8 cellular contexts compared by ENCODE assay signal in the genomic region with DNA sequence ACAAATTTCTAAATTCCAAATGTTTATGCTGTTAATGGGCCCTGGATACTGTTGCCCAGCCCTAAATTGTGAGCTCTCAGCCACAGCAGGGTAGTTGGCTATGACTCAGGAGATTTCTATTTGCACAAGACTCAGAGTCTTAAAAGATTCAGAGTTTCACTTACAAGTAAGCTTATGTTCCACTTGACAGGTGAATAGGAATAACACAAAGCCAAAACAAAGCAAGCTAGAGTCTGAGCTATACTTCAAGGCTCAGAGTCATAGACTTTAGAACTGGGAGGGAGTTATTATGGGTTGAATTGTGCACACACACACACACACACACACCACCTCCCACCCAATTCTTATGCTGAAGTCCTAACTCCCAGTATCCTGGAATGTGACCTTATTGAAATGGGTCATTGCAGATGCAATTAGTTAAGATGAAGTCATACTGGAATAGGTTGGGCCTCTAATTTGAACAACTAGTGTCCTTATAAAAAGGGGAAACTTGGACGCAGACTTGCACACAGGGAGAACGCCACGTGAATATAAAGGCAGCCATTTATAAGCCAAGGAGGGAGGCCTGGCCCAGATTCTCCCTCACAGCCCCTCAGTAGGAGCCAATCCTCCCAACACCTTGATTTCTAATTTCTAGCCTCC. TPM values are rescaled to one million over a fixed set of nuclear protein-coding genes. Genes with fewer than 3 reads are reported as not detected.
A peak's percentile ranks its signal among the peaks of the same experiment; 100 is the strongest.
DNase-seq lines count a peak whose midpoint lies in the region; ATAC-seq and TF ChIP-seq lines count a peak whose summit lies in the region.

No MANE protein-coding gene starts in this region.

- H3T11ph ChIP-seq in H9 (ENCODE audit: low read length) = no peak overlapping the region

- no peaks in the 10 kb centered on the region for H3K27me3 Mint-ChIP-seq in H9 (ENCODE audit: low read depth)

- DNase-seq in H9 (no peak), hepatocyte (ENCODE audit: low spot score) (peak; percentile 55), smooth muscle cell of the brain vasculature (ENCODE audit: low read depth, low spot score) (peak; percentile 20), NCI-H1092 treated with DMSO at 0.1 percent for 48 hours (lab: John Stamatoyannopoulos, UW) (no peak), dorsolateral prefrontal cortex (no peak), germinal center (ENCODE audit: low spot score) (no peak)

- TF ChIP-seq CTCF in H9 (conservative IDR thresholded peaks at IDR 0.05) = no peak
- TF ChIP-seq CTCF in hepatocyte (IDR thresholded peaks at IDR 0.05; ENCODE audit: poor library complexity) = no peak
- no peak for TF ChIP-seq CTCF in dorsolateral prefrontal cortex (IDR thresholded peaks at IDR 0.05 in 54 of 56, conservative IDR thresholded peaks at IDR 0.05 in 2 of 56; ENCODE audit: low read depth in 1 of 56, partially characterized antibody in 56 of 56)

- H3K9me2 ChIP-seq in hepatocyte (replicated peaks; ENCODE audit: insufficient read depth) = no peaks in the 10 kb centered on the region

- no peak overlapping the region for H4K91ac ChIP-seq in H9 (ENCODE audit: insufficient read length, low read depth, low read length)

- intact Hi-C loops in dorsolateral prefrontal cortex (cut with DNase I) = no loop called here

- no peak overlapping the region for H3K23ac ChIP-seq in H9 (ENCODE audit: insufficient read length, low read depth, low read length)

- H4K5ac ChIP-seq in H9 (ENCODE audit: insufficient read length, low read depth, low read length) = no peak overlapping the region

- no peak overlapping the region for H2BK15ac ChIP-seq in H9 (ENCODE audit: low read depth, low read length)

- H3K9me3 ChIP-seq in H9 (ENCODE audit: control insufficient read depth, low read depth, low read length) (no peaks in the 10 kb centered on the region), hepatocyte (ENCODE audit: low read depth) (no peaks in the 10 kb centered on the region)

- no peak overlapping the region for H4K8ac ChIP-seq in H9 (replicated peaks; ENCODE audit: insufficient read length, low read depth, low read length)

- H2BK120ac ChIP-seq in H9 (ENCODE audit: low read depth, low read length, poor library complexity, severe bottlenecking) = no peak overlapping the region

- H2AFZ ChIP-seq in H9 (ENCODE audit: low read length) = no peak overlapping the region
- no peak overlapping the region for H2AFZ ChIP-seq in hepatocyte

- H3K79me1 ChIP-seq in H9 (ENCODE audit: insufficient read depth, low read depth, low read length, poor library complexity, severe bottlenecking) = no peaks in the 10 kb centered on the region

- H3K4me3 ChIP-seq in hepatocyte = no peak overlapping the region
- no peak overlapping the region for H3K4me3 ChIP-seq in dorsolateral prefrontal cortex

- H4K20me1 ChIP-seq in H9 (ENCODE audit: control insufficient read depth, insufficient read depth, insufficient read length) (no peaks in the 10 kb centered on the region), hepatocyte (ENCODE audit: insufficient read depth, poor library complexity, severe bottlenecking) (no peaks in the 10 kb centered on the region)

- H3K36me3 ChIP-seq in hepatocyte (replicated peaks; ENCODE audit: insufficient read depth, low read depth) = no peaks in the 10 kb centered on the region

- H3K4me1 ChIP-seq in H9 (ENCODE audit: insufficient read depth, low read length) (peaks cover 4% of the 10 kb centered on the region; the same call in 1 of the 2 replicates), hepatocyte (ENCODE audit: insufficient read depth) (peaks cover 13% of the 10 kb centered on the region)

- no peak overlapping the region for H2BK12ac ChIP-seq in H9 (ENCODE audit: insufficient read length, low read depth, low read length)

- no peaks in the 10 kb centered on the region; a peak in 1 of 7 replicates for H3K36me3 Mint-ChIP-seq in H9 (ENCODE audit: insufficient read depth in 1 of 3, low read depth in 3 of 3)

- H3K27me3 ChIP-seq in H9 (ENCODE audit: insufficient read depth, low read length) (no peaks in the 10 kb centered on the region), hepatocyte (no peaks in the 10 kb centered on the region), dorsolateral prefrontal cortex (no peaks in the 10 kb centered on the region)

- H3K4me3 Mint-ChIP-seq in H9 = no peak overlapping the region

- H2BK5ac ChIP-seq in H9 (ENCODE audit: insufficient read length, low read length) = no peak overlapping the region

- H3K9ac ChIP-seq in H9 (ENCODE audit: extremely low read depth, insufficient read length, low read length) = no peak overlapping the region

- no peak overlapping the region for H2BK20ac ChIP-seq in H9 (ENCODE audit: low read depth, low read length, poor library complexity, severe bottlenecking)

- no peak overlapping the region for H3K4me2 ChIP-seq in H9 (ENCODE audit: insufficient read depth, insufficient read length, low read length)
- no peak overlapping the region for H3K4me2 ChIP-seq in hepatocyte

- H3K79me2 ChIP-seq in H9 (ENCODE audit: insufficient read depth, low read length) (no peaks in the 10 kb centered on the region), hepatocyte (no peaks in the 10 kb centered on the region)

- H3K18ac ChIP-seq in H9 (ENCODE audit: insufficient read length, low read depth, low read length) = no peak overlapping the region

- H3K14ac ChIP-seq in H9 (ENCODE audit: insufficient read depth, low read length) = no peak overlapping the region

- no peaks in the 10 kb centered on the region for H3K23me2 ChIP-seq in H9 (ENCODE audit: insufficient read length, low read depth, low read length, poor library complexity, severe bottlenecking)

- ATAC-seq in SK-N-SH treated with all-trans-retinoic acid at 6 μM for 48 hours = peak; percentile 94
- no peak for ATAC-seq in GM18520 (IDR thresholded peaks at IDR 0.05; ENCODE audit: unreplicated experiment)

- H3K4ac ChIP-seq in H9 (ENCODE audit: low read depth, low read length) = no peak overlapping the region

- no peaks in the 10 kb centered on the region for H3K9me3 Mint-ChIP-seq in H9

- no peak overlapping the region for H2AK5ac ChIP-seq in H9 (ENCODE audit: insufficient read length, low read length)

- peak overlapping the region; percentile 63 to 87 (median 74); a peak in 4 of 7 replicates for H3K27ac Mint-ChIP-seq in H9

- peaks cover 20 to 21% of the 10 kb centered on the region in 2 experiments for H3K4me1 Mint-ChIP-seq in H9

- no peak overlapping the region for H3K56ac ChIP-seq in H9 (ENCODE audit: insufficient read length, low read depth, low read length)

- no CpG with 5 or more reads among the region's 3 CpGs for WGBS in H9 (ENCODE audit: extremely low coverage, insufficient read length, low lambda C conversion rate)
- WGBS in hepatocyte (ENCODE audit: low lambda C conversion rate, missing lambda C conversion rate) = 78% methylated on average over 3 of the region's 3 CpGs

- H3K27ac ChIP-seq in H9 (ENCODE audit: insufficient read length, low read depth, low read length) = no peak overlapping the region
- H3K27ac ChIP-seq in hepatocyte = peak overlapping the region; percentile 72
- H3K27ac ChIP-seq in dorsolateral prefrontal cortex = peak overlapping the region in 10 of 59 donors; percentile 4 to 43 (median 21)

TF ChIP-seq in SK-N-SH treated with all-trans-retinoic acid at 6 μM for 48 hours, 23 proteins besides CTCF, POLR2A, EP300 and RAD21 (continues in another document):
- TF ChIP-seq ZNF70 (CRISPR knock-in tag; IDR thresholded peaks at IDR 0.05) = no peak
- no peak for TF ChIP-seq PPARA (CRISPR knock-in tag; IDR thresholded peaks at IDR 0.05; ENCODE audit: borderline replicate concordance)
- TF ChIP-seq, protein P1, sequence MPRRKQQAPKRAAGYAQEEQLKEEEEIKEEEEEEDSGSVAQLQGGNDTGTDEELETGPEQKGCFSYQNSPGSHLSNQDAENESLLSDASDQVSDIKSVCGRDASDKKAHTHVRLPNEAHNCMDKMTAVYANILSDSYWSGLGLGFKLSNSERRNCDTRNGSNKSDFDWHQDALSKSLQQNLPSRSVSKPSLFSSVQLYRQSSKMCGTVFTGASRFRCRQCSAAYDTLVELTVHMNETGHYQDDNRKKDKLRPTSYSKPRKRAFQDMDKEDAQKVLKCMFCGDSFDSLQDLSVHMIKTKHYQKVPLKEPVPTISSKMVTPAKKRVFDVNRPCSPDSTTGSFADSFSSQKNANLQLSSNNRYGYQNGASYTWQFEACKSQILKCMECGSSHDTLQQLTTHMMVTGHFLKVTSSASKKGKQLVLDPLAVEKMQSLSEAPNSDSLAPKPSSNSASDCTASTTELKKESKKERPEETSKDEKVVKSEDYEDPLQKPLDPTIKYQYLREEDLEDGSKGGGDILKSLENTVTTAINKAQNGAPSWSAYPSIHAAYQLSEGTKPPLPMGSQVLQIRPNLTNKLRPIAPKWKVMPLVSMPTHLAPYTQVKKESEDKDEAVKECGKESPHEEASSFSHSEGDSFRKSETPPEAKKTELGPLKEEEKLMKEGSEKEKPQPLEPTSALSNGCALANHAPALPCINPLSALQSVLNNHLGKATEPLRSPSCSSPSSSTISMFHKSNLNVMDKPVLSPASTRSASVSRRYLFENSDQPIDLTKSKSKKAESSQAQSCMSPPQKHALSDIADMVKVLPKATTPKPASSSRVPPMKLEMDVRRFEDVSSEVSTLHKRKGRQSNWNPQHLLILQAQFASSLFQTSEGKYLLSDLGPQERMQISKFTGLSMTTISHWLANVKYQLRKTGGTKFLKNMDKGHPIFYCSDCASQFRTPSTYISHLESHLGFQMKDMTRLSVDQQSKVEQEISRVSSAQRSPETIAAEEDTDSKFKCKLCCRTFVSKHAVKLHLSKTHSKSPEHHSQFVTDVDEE (CRISPR knock-in tag; IDR thresholded peaks at IDR 0.05) = no peak
- TF ChIP-seq, protein P2, sequence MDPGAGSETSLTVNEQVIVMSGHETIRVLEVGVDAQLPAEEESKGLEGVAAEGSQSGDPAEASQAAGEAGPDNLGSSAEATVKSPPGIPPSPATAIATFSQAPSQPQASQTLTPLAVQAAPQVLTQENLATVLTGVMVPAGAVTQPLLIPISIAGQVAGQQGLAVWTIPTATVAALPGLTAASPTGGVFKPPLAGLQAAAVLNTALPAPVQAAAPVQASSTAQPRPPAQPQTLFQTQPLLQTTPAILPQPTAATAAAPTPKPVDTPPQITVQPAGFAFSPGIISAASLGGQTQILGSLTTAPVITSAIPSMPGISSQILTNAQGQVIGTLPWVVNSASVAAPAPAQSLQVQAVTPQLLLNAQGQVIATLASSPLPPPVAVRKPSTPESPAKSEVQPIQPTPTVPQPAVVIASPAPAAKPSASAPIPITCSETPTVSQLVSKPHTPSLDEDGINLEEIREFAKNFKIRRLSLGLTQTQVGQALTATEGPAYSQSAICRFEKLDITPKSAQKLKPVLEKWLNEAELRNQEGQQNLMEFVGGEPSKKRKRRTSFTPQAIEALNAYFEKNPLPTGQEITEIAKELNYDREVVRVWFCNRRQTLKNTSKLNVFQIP (CRISPR knock-in tag; IDR thresholded peaks at IDR 0.05; ENCODE audit: borderline replicate concordance, low read depth) = no peak
- TF ChIP-seq ZNF565 (CRISPR knock-in tag; conservative IDR thresholded peaks at IDR 0.05; ENCODE audit: low read depth) = no peak
- TF ChIP-seq ZFP30 (CRISPR knock-in tag; IDR thresholded peaks at IDR 0.05) = no peak

RNA-seq across cellular contexts. Expression of gene PRDX6, which starts 30.2 kb away (rescaled TPM):
- total RNA-seq in H9 (2021) (533 and 541 TPM in 2 replicates), hepatocyte (350 and 371 TPM in 2 replicates), dorsolateral prefrontal cortex (100 to 1,000 TPM; 106 to 313 (median 170) TPM)
- polyA plus RNA-seq in hepatocyte = 400 and 401 TPM in 2 replicates

Comparison
In these comparisons a context has a peak if more than half of its experiments do, and no peak if none do; other contexts are left out.
1. DNase-seq: peak in hepatocyte (single experiment) and smooth muscle cell of the brain vasculature (single experiment); none in H9 (single experiment), NCI-H1092 treated with DMSO at 0.1 percent for 48 hours (single experiment), dorsolateral prefrontal cortex (0 of 10) and germinal center (single experiment).